In the genomic region with DNA sequence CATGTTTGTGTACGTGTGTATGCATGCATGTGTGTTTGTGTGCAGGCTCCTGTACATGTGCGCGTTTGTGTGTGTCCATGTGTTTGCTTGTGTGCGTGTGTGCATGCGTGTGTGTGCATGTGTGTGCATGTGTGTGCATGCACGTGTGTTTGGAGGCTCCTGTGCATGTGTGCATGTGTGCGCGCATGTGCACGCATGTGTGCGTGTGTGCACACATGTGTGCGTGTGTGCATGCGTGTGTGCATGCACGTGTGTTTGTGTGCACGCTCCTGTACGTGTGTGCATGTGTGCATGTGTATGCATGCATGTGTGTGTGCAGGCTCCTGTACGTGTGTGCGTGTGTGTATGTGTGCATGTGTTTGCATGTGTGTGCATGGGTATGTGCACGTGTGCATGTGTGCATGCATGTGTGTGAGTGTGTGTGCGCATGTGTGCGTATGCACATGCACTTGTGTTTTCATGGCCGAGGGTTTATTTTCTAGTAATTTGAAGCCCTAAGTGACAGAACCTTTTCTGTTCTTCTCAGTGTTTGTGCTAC, we compare ENCODE assay signal across 2 cellular contexts.
TF ChIP-seq lines count a peak whose summit lies in the region.

No MANE protein-coding gene starts in this region.

TF ChIP-seq in HEK293, 187 proteins besides CTCF, POLR2A, EP300 and RAD21:
- no peak for TF ChIP-seq SCRT2 (tag by site-specific recombination; IDR thresholded peaks at IDR 0.05)
- TF ChIP-seq ZNF792 (tag by site-specific recombination; IDR thresholded peaks at IDR 0.05): no peak
- no peak for TF ChIP-seq ZNF248 (tag by site-specific recombination; IDR thresholded peaks at IDR 0.05)
- TF ChIP-seq, protein P1, sequence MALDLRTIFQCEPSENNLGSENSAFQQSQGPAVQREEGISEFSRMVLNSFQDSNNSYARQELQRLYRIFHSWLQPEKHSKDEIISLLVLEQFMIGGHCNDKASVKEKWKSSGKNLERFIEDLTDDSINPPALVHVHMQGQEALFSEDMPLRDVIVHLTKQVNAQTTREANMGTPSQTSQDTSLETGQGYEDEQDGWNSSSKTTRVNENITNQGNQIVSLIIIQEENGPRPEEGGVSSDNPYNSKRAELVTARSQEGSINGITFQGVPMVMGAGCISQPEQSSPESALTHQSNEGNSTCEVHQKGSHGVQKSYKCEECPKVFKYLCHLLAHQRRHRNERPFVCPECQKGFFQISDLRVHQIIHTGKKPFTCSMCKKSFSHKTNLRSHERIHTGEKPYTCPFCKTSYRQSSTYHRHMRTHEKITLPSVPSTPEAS (tag by site-specific recombination; IDR thresholded peaks at IDR 0.05): peak; percentile 55; the same call in 1 of the 2 replicates

TF ChIP-seq in H1, 55 proteins besides CTCF, POLR2A, EP300 and RAD21:
- TF ChIP-seq, protein P2, sequence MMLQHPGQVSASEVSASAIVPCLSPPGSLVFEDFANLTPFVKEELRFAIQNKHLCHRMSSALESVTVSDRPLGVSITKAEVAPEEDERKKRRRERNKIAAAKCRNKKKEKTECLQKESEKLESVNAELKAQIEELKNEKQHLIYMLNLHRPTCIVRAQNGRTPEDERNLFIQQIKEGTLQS (IDR thresholded peaks at IDR 0.05; ENCODE audit: insufficient read depth, low read depth, low read length): no peak
- TF ChIP-seq, protein P3, sequence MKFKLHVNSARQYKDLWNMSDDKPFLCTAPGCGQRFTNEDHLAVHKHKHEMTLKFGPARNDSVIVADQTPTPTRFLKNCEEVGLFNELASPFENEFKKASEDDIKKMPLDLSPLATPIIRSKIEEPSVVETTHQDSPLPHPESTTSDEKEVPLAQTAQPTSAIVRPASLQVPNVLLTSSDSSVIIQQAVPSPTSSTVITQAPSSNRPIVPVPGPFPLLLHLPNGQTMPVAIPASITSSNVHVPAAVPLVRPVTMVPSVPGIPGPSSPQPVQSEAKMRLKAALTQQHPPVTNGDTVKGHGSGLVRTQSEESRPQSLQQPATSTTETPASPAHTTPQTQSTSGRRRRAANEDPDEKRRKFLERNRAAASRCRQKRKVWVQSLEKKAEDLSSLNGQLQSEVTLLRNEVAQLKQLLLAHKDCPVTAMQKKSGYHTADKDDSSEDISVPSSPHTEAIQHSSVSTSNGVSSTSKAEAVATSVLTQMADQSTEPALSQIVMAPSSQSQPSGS (IDR thresholded peaks at IDR 0.05; ENCODE audit: low read length): no peak
- TF ChIP-seq HDAC2 (IDR thresholded peaks at IDR 0.05; ENCODE audit: borderline replicate concordance in 1 of 2, low read depth in 2 of 2, low read length in 2 of 2) (no peak), CEBPB (IDR thresholded peaks at IDR 0.05; ENCODE audit: low read depth, low read length) (no peak), TAF7 (optimal IDR thresholded peaks at IDR 0.05; ENCODE audit: borderline replicate concordance, low read depth, low read length) (no peak), CBX5 (IDR thresholded peaks at IDR 0.05; ENCODE audit: low read depth, low read length) (no peak), EZH2 (IDR thresholded peaks at IDR 0.05; ENCODE audit: low read depth, low read length, severe bottlenecking) (no peak)
- TF ChIP-seq, protein P4, sequence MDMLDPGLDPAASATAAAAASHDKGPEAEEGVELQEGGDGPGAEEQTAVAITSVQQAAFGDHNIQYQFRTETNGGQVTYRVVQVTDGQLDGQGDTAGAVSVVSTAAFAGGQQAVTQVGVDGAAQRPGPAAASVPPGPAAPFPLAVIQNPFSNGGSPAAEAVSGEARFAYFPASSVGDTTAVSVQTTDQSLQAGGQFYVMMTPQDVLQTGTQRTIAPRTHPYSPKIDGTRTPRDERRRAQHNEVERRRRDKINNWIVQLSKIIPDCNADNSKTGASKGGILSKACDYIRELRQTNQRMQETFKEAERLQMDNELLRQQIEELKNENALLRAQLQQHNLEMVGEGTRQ (IDR thresholded peaks at IDR 0.05; ENCODE audit: low read length): no peak
